In the genomic region with DNA sequence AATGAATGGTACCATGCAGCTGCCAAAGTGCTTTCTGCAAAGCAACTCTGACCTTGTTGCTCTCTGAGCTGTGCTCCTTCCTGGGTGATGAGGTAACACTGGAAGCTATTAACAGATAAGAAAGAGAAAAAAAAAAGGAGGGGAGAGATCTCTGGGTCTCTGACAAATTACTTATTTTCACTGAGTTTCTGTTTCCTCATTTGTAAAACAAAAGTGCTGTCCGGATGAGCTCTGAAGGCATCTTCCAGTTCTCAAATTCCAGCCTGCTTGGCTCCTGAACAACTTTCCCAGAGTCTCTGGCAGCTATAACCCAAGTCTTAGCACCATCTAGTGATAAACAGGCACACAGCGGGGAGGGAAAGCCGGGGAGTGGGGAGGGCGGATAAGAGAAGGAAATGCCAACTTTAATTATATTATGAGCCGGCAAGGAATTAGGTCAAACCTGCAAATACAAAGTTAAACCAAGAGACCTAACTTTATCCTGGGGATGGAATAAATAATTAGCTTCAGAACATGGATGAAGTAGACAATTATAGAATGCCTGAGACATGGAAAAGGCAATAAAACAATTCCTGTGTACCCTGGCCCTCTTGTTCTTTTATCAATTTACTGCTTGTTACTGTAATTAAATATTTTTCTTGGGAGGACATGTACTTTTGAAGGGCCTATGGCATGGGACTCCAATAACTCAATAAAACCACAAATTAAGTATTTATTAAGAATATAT, we compare ENCODE assay signal across 9 cellular contexts.
DNase-seq lines count a peak whose midpoint lies in the region; ATAC-seq and TF ChIP-seq lines count a peak whose summit lies in the region.
"Had no signal": no experiment of that assay in that cellular context is flagged by ENCODE, and none has a peak within 500 bp of the region (broad histone marks: within the 10 kb centered on the region; RNA-seq: fewer than 3 reads in every experiment).

No MANE protein-coding gene starts in this region.

- H3K9me3 ChIP-seq in cardiac muscle cell (ENCODE audit: low read depth): no peaks in the 10 kb centered on the region

- ATAC-seq in GM19351 (IDR thresholded peaks at IDR 0.05; ENCODE audit: unreplicated experiment) (no peak), GM21423 (IDR thresholded peaks at IDR 0.05; ENCODE audit: unreplicated experiment) (no peak), HG03442 (IDR thresholded peaks at IDR 0.05; ENCODE audit: unreplicated experiment) (no peak)

- no peak overlapping the region for H3K27ac ChIP-seq in VCaP
- H3K27ac ChIP-seq in cardiac muscle cell: peak overlapping the region; percentile 27
- H3K27ac ChIP-seq: KMS-11 had no signal

- no peaks in the 10 kb centered on the region for H3K36me3 ChIP-seq in cardiac muscle cell

- H3K4me1 ChIP-seq in cardiac muscle cell (ENCODE audit: low read depth): peaks cover 46% of the 10 kb centered on the region

- intact Hi-C loops in posterior vena cava (cut with DNase I): loop anchor here (5.0 kb wide), 2 partner anchors 61 to 106 kb away; partner anchors contain the start of gene KIFC3 (in 1 of the 2)

- TF ChIP-seq CTCF in LNCaP clone FGC (IDR thresholded peaks at IDR 0.05; ENCODE audit: control insufficient read depth, extremely low read depth, insufficient read depth) (peak; percentile 91), VCaP (conservative IDR thresholded peaks at IDR 0.05) (peak; percentile 73), cardiac muscle cell (IDR thresholded peaks at IDR 0.05; ENCODE audit: low read depth, low read length) (peak; percentile 64)

- DNase-seq in DMS153 treated with DMSO at 0.1 percent for 48 hours (lab: John Stamatoyannopoulos, UW; ENCODE audit: unreplicated experiment) (peak; percentile 54), LNCaP clone FGC (ENCODE audit: low read depth) (peak; percentile 69), cardiac muscle cell (ENCODE audit: low read depth in 1 of 2, low spot score in 1 of 2) (peak; percentile 72 to 87), posterior vena cava (ENCODE audit: low spot score) (peak; percentile 88)

- no peaks in the 10 kb centered on the region for H3K27me3 ChIP-seq in cardiac muscle cell

- H3K4me3 ChIP-seq in LNCaP clone FGC (ENCODE audit: low read depth, low read length) (no peak overlapping the region), cardiac muscle cell (no peak overlapping the region)
